Comparison of ENCODE assay signal across 22 cellular contexts in genomic region chr9:74630228-74630627, GRCh38.
"Had no signal": no experiment of that assay in that cellular context is flagged by ENCODE, and none has a peak within 500 bp of the region (broad histone marks: within the 10 kb centered on the region; RNA-seq: fewer than 3 reads in every experiment).

No MANE protein-coding gene starts in this region.

- H3K9ac ChIP-seq: KMS-11, SK-N-SH had no signal

- H3K27ac ChIP-seq: KMS-11, RWPE1 had no signal

- ATAC-seq: HepG2, Panc1, PC-3, T-cell had no signal

- H3K4me2 ChIP-seq: KMS-11, SK-N-SH had no signal

- H3K9me3 ChIP-seq: SK-N-SH had no signal

- DNase-seq: IMR-90, MV-4-11, NCI-H1048, NCI-H1105, NCI-H1417, NCI-H1436 treated with DMSO at 0.1 percent for 48 hours, NCI-H1694, NCI-H187 treated with DMSO at 0.1 percent for 48 hours, NCI-H2029 treated with DMSO at 0.1 percent for 48 hours, NCI-H2227 treated with DMSO at 0.1 percent for 48 hours, NCI-H524, NCI-H526 treated with DMSO at 0.1 percent for 48 hours, NCI-H774, PC-3, SHP77, SK-N-SH, SW 1271, T-cell had no signal

- FAIRE-seq: HepG2 had no signal
